19 cellular contexts compared by ENCODE assay signal in the genomic region with DNA sequence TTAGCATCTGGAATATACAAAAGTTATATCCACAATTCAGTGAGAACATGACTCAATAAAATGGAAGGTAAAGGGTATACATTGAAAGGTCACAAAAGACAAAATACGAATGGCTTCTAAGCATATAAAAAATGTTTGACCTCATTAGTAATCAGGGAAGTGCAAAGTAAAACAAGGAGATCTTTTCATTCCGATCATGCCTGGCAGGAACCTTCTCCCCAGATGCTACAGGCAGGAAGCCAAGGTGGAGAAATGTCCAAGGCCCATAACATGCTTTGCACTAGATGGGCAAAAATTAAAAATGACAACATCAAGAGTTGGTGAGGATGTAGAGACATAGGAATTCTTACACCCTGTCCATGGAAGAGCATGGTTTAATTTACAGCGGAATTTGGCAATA.
DNase-seq lines count a peak whose midpoint lies in the region; ATAC-seq and TF ChIP-seq lines count a peak whose summit lies in the region.
"Had no signal": no experiment of that assay in that cellular context is flagged by ENCODE, and none has a peak within 500 bp of the region (broad histone marks: within the 10 kb centered on the region; RNA-seq: fewer than 3 reads in every experiment).

No MANE protein-coding gene starts in this region.

- H3K27me3 ChIP-seq in right cardiac atrium (ENCODE audit: control insufficient read depth, insufficient read depth) = no peaks in the 10 kb centered on the region
- H3K27me3 ChIP-seq: BLaER1, right atrium auricular region, tibial nerve had no signal

- CTCF ChIA-PET in RWPE1 (lab: Yijun Ruan, JAX) = interaction anchor here (0.7 kb wide), 1 partner anchor 18 kb away, joined by 3 read pairs; no protein-coding TSS in a partner anchor

- H3K27ac ChIP-seq in RWPE1 = no peak overlapping the region
- no peak overlapping the region for H3K27ac ChIP-seq in right cardiac atrium (ENCODE audit: low read length)
- H3K27ac ChIP-seq: BLaER1, right atrium auricular region, tibial nerve had no signal

- POLR2A ChIA-PET in RWPE1 (lab: Yijun Ruan, JAX; ENCODE audit: low non-redundant PET) = no interaction called here

- intact Hi-C loops in right cardiac atrium (cut with DNase I) = no loop called here

- TF ChIP-seq CTCF in RWPE1 (conservative IDR thresholded peaks at IDR 0.05; ENCODE audit: low read depth) = no peak

- no peak overlapping the region for H3K27ac Mint-ChIP-seq in effector memory CD8-positive, alpha-beta T cell
- H3K27ac Mint-ChIP-seq: natural killer cell treated with Interleukin-12 subunit alpha and Interleukin-12 subunit beta and Interleukin-15 and Interleukin-18, amount 100 ng/mL, for 72 hours had no signal

- peaks cover 19 to 28% of the 10 kb centered on the region in 2 donors for H3K27me3 Mint-ChIP-seq in effector memory CD8-positive, alpha-beta T cell

- no peak overlapping the region for H3K4me3 Mint-ChIP-seq in effector memory CD8-positive, alpha-beta T cell
- H3K4me3 Mint-ChIP-seq: natural killer cell treated with Interleukin-12 subunit alpha and Interleukin-12 subunit beta and Interleukin-15 and Interleukin-18, amount 100 ng/mL, for 72 hours had no signal

- no peaks in the 10 kb centered on the region for H3K9me3 ChIP-seq in right cardiac atrium (ENCODE audit: control insufficient read depth, low read length)
- H3K9me3 ChIP-seq: BLaER1, right atrium auricular region, tibial nerve had no signal

- H3K4me1 Mint-ChIP-seq in effector memory CD8-positive, alpha-beta T cell (ENCODE audit: low read depth in 2 of 2) = no peaks in the 10 kb centered on the region

- H3K4me3 ChIP-seq in right cardiac atrium (ENCODE audit: low read length) = no peak overlapping the region
- H3K4me3 ChIP-seq: BLaER1, lung, right atrium auricular region, tibial nerve had no signal

- no peaks in the 10 kb centered on the region for H3K4me1 ChIP-seq in right cardiac atrium (ENCODE audit: control insufficient read depth, insufficient read depth, low read length)
- H3K4me1 ChIP-seq: BLaER1, right atrium auricular region, tibial nerve had no signal

- 56% methylated on average over 3 of the region's 3 CpGs for WGBS in right cardiac atrium

- ATAC-seq in right cardiac atrium = no peak
- no peak for ATAC-seq in HG03097 (IDR thresholded peaks at IDR 0.05; ENCODE audit: low FRiP score, unreplicated experiment)
- ATAC-seq in effector memory CD8-positive, alpha-beta T cell (replicated peaks) = no peak
- no peak for ATAC-seq in HG03025 (IDR thresholded peaks at IDR 0.05; ENCODE audit: low FRiP score, unreplicated experiment)
- ATAC-seq: HepG2; natural killer cell treated with Interleukin-12 subunit alpha and Interleukin-12 subunit beta and Interleukin-15 and Interleukin-18, amount 100 ng/mL, for 72 hours had no signal

- no peaks in the 10 kb centered on the region for H3K9me3 Mint-ChIP-seq in effector memory CD8-positive, alpha-beta T cell
- H3K9me3 Mint-ChIP-seq: natural killer cell treated with Interleukin-12 subunit alpha and Interleukin-12 subunit beta and Interleukin-15 and Interleukin-18, amount 100 ng/mL, for 72 hours had no signal

- DNase-seq in AG20443 (ENCODE audit: low spot score) (peak; percentile 57), RWPE1 (ENCODE audit: low spot score) (peak; percentile 24), fibroblast of peridontal ligament (ENCODE audit: extremely low read depth) (peak; percentile 56), putamen (ENCODE audit: low spot score) (peak; percentile 75), right cardiac atrium (no peak)
- no peak for DNase-seq in effector memory CD8-positive, alpha-beta T cell
- DNase-seq: activated CD4-positive, alpha-beta T cell treated with anti-CD3 and anti-CD28 coated beads for 48 hours; activated T-cell treated with anti-CD3 and anti-CD28 coated beads for 4 hours; GOT3; NCI-H82; stimulated activated CD4-positive, alpha-beta T cell treated with anti-CD3 and anti-CD28 coated beads, Interleukin-2, amount 100 ng/mL, for 48 hours had no signal

- no peaks in the 10 kb centered on the region for H3K36me3 Mint-ChIP-seq in effector memory CD8-positive, alpha-beta T cell (ENCODE audit: insufficient read depth)
- H3K36me3 Mint-ChIP-seq: natural killer cell treated with Interleukin-12 subunit alpha and Interleukin-12 subunit beta and Interleukin-15 and Interleukin-18, amount 100 ng/mL, for 72 hours had no signal

Comparison
In these comparisons a context has a peak if more than half of its experiments do, and no peak if none do; other contexts are left out.
1. DNase-seq: peak in AG20443 (single experiment), RWPE1 (single experiment), fibroblast of peridontal ligament (single experiment) and putamen (single experiment); none in right cardiac atrium (0 of 3) and effector memory CD8-positive, alpha-beta T cell (0 of 3).